In the genomic region with DNA sequence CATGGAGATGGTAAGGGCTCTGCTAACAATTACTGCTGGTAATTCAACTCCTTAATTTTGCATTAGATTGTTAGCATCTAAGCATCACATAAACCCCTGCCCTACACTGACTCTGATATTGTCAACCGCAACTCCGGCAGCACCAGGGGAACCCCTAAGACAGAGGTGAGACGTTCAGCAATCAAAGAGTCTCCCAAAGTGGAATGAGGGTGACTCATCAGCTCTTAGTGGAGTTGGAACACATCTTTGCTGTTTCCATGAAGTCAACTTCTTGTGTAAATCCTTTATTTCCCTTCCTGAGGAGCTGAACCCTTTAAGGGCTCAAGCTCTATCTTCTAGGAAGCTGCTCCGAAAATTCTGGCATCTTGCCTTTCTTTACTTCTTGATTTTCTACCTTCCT, we compare ENCODE assay signal across 1 cellular context.
TF ChIP-seq lines count a peak whose summit lies in the region.

No MANE protein-coding gene starts in this region.

TF ChIP-seq in GM23338, 12 proteins besides CTCF, POLR2A, EP300 and RAD21 (continued from another document):
- TF ChIP-seq, protein P1, sequence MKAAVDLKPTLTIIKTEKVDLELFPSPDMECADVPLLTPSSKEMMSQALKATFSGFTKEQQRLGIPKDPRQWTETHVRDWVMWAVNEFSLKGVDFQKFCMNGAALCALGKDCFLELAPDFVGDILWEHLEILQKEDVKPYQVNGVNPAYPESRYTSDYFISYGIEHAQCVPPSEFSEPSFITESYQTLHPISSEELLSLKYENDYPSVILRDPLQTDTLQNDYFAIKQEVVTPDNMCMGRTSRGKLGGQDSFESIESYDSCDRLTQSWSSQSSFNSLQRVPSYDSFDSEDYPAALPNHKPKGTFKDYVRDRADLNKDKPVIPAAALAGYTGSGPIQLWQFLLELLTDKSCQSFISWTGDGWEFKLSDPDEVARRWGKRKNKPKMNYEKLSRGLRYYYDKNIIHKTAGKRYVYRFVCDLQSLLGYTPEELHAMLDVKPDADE (IDR thresholded peaks at IDR 0.05), result no peak
- TF ChIP-seq ZNF331 (CRISPR knock-in tag; IDR thresholded peaks at IDR 0.05; ENCODE audit: low read depth), result no peak
- no peak for TF ChIP-seq CREB1 (CRISPR knock-in tag; IDR thresholded peaks at IDR 0.05; ENCODE audit: low read depth)
- TF ChIP-seq POLR2AphosphoS5 (IDR thresholded peaks at IDR 0.05; ENCODE audit: low read depth), result no peak
- TF ChIP-seq, protein P2, sequence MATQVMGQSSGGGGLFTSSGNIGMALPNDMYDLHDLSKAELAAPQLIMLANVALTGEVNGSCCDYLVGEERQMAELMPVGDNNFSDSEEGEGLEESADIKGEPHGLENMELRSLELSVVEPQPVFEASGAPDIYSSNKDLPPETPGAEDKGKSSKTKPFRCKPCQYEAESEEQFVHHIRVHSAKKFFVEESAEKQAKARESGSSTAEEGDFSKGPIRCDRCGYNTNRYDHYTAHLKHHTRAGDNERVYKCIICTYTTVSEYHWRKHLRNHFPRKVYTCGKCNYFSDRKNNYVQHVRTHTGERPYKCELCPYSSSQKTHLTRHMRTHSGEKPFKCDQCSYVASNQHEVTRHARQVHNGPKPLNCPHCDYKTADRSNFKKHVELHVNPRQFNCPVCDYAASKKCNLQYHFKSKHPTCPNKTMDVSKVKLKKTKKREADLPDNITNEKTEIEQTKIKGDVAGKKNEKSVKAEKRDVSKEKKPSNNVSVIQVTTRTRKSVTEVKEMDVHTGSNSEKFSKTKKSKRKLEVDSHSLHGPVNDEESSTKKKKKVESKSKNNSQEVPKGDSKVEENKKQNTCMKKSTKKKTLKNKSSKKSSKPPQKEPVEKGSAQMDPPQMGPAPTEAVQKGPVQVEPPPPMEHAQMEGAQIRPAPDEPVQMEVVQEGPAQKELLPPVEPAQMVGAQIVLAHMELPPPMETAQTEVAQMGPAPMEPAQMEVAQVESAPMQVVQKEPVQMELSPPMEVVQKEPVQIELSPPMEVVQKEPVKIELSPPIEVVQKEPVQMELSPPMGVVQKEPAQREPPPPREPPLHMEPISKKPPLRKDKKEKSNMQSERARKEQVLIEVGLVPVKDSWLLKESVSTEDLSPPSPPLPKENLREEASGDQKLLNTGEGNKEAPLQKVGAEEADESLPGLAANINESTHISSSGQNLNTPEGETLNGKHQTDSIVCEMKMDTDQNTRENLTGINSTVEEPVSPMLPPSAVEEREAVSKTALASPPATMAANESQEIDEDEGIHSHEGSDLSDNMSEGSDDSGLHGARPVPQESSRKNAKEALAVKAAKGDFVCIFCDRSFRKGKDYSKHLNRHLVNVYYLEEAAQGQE (IDR thresholded peaks at IDR 0.05; ENCODE audit: unreplicated experiment), result no peak
- no peak for TF ChIP-seq STAT1 (IDR thresholded peaks at IDR 0.05; ENCODE audit: unreplicated experiment)
TF ChIP-seq in GM23338: peak in this region for 0.
